Comparison of ENCODE assay signal across 8 cellular contexts in genomic region chr1:87210151-87210550, GRCh38.
"Had no signal": no experiment of that assay in that cellular context is flagged by ENCODE, and none has a peak within 500 bp of the region (broad histone marks: within the 10 kb centered on the region; RNA-seq: fewer than 3 reads in every experiment).

No MANE protein-coding gene starts in this region.

- H3K9me3 ChIP-seq: HAP-1 had no signal

- H3K27ac Mint-ChIP-seq: HFFc6 had no signal

- H3K4me1 ChIP-seq: HAP-1 had no signal

- H3K36me3 ChIP-seq: HAP-1 had no signal

- DNase-seq: GM23248, GOT3, H7, HFFc6 had no signal

- H3K4me3 ChIP-seq: GM23248, HAP-1 had no signal

- H3K4me3 Mint-ChIP-seq: HFFc6 had no signal

- H3K27ac ChIP-seq: GM23248, HL-60 had no signal

- H3K9me3 Mint-ChIP-seq: HFFc6 had no signal

- ATAC-seq: HCT116, HepG2 had no signal

- H2AFZ ChIP-seq: GM23248 had no signal

- H3K9ac ChIP-seq: GM23248 had no signal
